ENCODE assay signal across 20 cellular contexts in the genomic region with DNA sequence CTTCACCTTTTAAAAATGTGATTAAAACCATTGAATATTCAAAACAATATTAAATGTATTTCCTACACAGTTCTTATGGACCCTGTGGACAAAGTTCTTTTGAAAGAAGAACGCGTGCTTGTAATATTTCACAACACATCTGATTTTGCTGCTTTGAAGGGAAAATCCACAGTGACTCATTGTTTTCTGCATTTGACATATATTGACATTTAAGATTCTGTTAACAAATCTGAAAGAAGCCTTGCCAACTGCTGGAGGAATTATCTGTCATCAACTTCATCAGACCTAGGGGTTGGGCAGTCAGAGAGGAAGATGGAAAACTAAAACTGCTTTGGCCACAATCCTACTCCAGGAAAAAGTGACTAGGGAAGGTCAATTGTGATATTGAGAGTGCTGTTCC. TPM values are rescaled to one million over a fixed set of nuclear protein-coding genes. Genes with fewer than 3 reads are reported as not detected.
"Had no signal": no experiment of that assay in that cellular context is flagged by ENCODE, and none has a peak within 500 bp of the region (broad histone marks: within the 10 kb centered on the region; RNA-seq: fewer than 3 reads in every experiment).

No MANE protein-coding gene starts in this region.

- DNase-seq: effector memory CD4-positive, alpha-beta T cell; foreskin fibroblast; immature natural killer cell; left ventricle myocardium superior; naive thymus-derived CD4-positive, alpha-beta T cell; nephron progenitor cell; psoas muscle; sigmoid colon; stimulated activated CD4-positive, alpha-beta T cell treated with anti-CD3 and anti-CD28 coated beads, Interleukin-2, amount 100 ng/mL, for 24 hours; stimulated activated CD4-positive, alpha-beta T cell treated with anti-CD3 and anti-CD28 coated beads, Interleukin-4, amount 100 ng/mL, for 4 hours; stimulated activated naive B cell treated with anti-CD40 and anti-IgM and Interleukin-4, amounts not matched to agents 10 μg/mL and 1 μg/mL and 100 μg/mL, for 72 hours; stomach; substantia nigra; transverse colon had no signal

- ATAC-seq: left ventricle myocardium superior; naive thymus-derived CD4-positive, alpha-beta T cell; psoas muscle; stimulated activated naive B cell treated with anti-CD40 and anti-IgM and Interleukin-4, amounts not matched to agents 10 μg/mL and 1 μg/mL and 100 μg/mL, for 72 hours had no signal

- H3K4me3 ChIP-seq: esophagus muscularis mucosa, psoas muscle, sigmoid colon, skin epidermis, stomach, thoracic aorta, transverse colon had no signal

- H3K36me3 ChIP-seq: esophagus muscularis mucosa, sigmoid colon, stomach, thoracic aorta, transverse colon had no signal

- H3K27ac ChIP-seq: epithelial cell of prostate, esophagus muscularis mucosa, psoas muscle, sigmoid colon, skin epidermis, stomach, thoracic aorta, transverse colon had no signal

- H3K27me3 ChIP-seq: esophagus muscularis mucosa, sigmoid colon, stomach, transverse colon had no signal

- FAIRE-seq: endometrium, keratinocyte had no signal

- H3K4me1 ChIP-seq: esophagus muscularis mucosa, psoas muscle, sigmoid colon, stomach, transverse colon had no signal

- H3K9me3 ChIP-seq: esophagus muscularis mucosa, psoas muscle, sigmoid colon, thoracic aorta, transverse colon had no signal

RNA-seq across cellular contexts. Expression of a gene that starts 56.9 kb away (rescaled TPM):
- total RNA-seq: left ventricle myocardium superior; naive thymus-derived CD4-positive, alpha-beta T cell had no signal
- polyA plus RNA-seq: immature natural killer cell had no signal
